In genomic region chr17:12313786-12314185, GRCh38 we compare ENCODE assay signal across 39 cellular contexts.
"Had no signal": no experiment of that assay in that cellular context is flagged by ENCODE, and none has a peak within 500 bp of the region (broad histone marks: within the 10 kb centered on the region; RNA-seq: fewer than 3 reads in every experiment).

No MANE protein-coding gene starts in this region.

- FAIRE-seq: astrocyte, bronchial epithelial cell, colon had no signal

- H3K27me3 ChIP-seq: adrenal gland, ascending aorta, body of pancreas, brain microvascular endothelial cell, breast epithelium, cardiac muscle cell had no signal

- H3K4me1 Mint-ChIP-seq: activated naive CD4-positive, alpha-beta T cell treated with anti-CD3 and anti-CD28 coated beads, Interleukin-2, amount 10 ng/mL, durations not matched to agents 7 days and 5 days; activated naive CD4-positive, alpha-beta T cell treated with anti-CD3 and anti-CD28 coated beads, Interleukin-2, amount 50 U/mL, for 24 hours; activated naive CD8-positive, alpha-beta T cell treated with anti-CD3 and anti-CD28 coated beads for 36 hours; activated naive CD8-positive, alpha-beta T cell treated with anti-CD3 and anti-CD28 coated beads, Interleukin-2, amount 10 ng/mL, durations not matched to agents 7 days and 5 days; activated naive CD8-positive, alpha-beta T cell treated with anti-CD3 and anti-CD28 coated beads, Interleukin-2, amount 50 U/mL, for 24 hours; activated T-helper 17 cell treated with anti-CD3 and anti-CD28 coated beads, Interleukin-2, amount 50 U/mL, for 72 hours; brain; central memory CD8-positive, alpha-beta T cell had no signal

- H3K27ac ChIP-seq: adrenal gland, ascending aorta, body of pancreas, brain microvascular endothelial cell, breast epithelium, cardiac muscle cell had no signal

- ATAC-seq: activated naive CD4-positive, alpha-beta T cell treated with anti-CD3 and anti-CD28 coated beads, Interleukin-2, amount 50 U/mL, for 72 hours; activated naive CD8-positive, alpha-beta T cell treated with anti-CD3 and anti-CD28 coated beads, Interleukin-2, amount 50 U/mL, for 24 hours; activated T-cell treated with anti-CD3 and anti-CD28 coated beads, Interleukin-2, amount 50 U/mL, for 4 hours; activated T-cell treated with anti-CD3 and anti-CD28 coated beads, Interleukin-2, amount 50 U/mL, for 72 hours; activated T-helper 17 cell treated with anti-CD3 and anti-CD28 coated beads, Interleukin-2, amount 50 U/mL, for 72 hours; body of pancreas had no signal

- H3K4me3 ChIP-seq: adrenal gland, ascending aorta, body of pancreas, breast epithelium, cardiac muscle cell had no signal

- H3K36me3 Mint-ChIP-seq: activated naive CD4-positive, alpha-beta T cell treated with anti-CD3 and anti-CD28 coated beads, Interleukin-2, amount 10 ng/mL, durations not matched to agents 7 days and 5 days; activated naive CD8-positive, alpha-beta T cell; activated naive CD8-positive, alpha-beta T cell treated with anti-CD3 and anti-CD28 coated beads for 36 hours; activated naive CD8-positive, alpha-beta T cell treated with anti-CD3 and anti-CD28 coated beads, Interleukin-2, amount 10 ng/mL, durations not matched to agents 7 days and 5 days; brain had no signal

- H3K9me3 ChIP-seq: adrenal gland had no signal

- H3K4me1 ChIP-seq: adrenal gland, body of pancreas, breast epithelium had no signal

- H3K4me3 Mint-ChIP-seq: activated naive CD4-positive, alpha-beta T cell treated with anti-CD3 and anti-CD28 coated beads for 36 hours; activated naive CD4-positive, alpha-beta T cell treated with anti-CD3 and anti-CD28 coated beads, Interleukin-2, amount 10 ng/mL, durations not matched to agents 7 days and 5 days; activated naive CD4-positive, alpha-beta T cell treated with anti-CD3 and anti-CD28 coated beads, Interleukin-2, amount 50 U/mL, for 24 hours; activated naive CD8-positive, alpha-beta T cell; activated naive CD8-positive, alpha-beta T cell treated with anti-CD3 and anti-CD28 coated beads for 36 hours; activated naive CD8-positive, alpha-beta T cell treated with anti-CD3 and anti-CD28 coated beads, Interleukin-2, amount 10 ng/mL, durations not matched to agents 7 days and 5 days; activated naive CD8-positive, alpha-beta T cell treated with anti-CD3 and anti-CD28 coated beads, Interleukin-2, amount 50 U/mL, for 24 hours; activated T-cell treated with anti-CD3 and anti-CD28 coated beads, Interleukin-2, amount 50 U/mL, for 4 hours; activated T-cell treated with anti-CD3 and anti-CD28 coated beads, Interleukin-2, amount 50 U/mL, for 72 hours; activated T-helper 1 cell treated with anti-CD3 and anti-CD28 coated beads, Interleukin-12 subunit alpha, Interleukin-12 subunit beta, Interleukin-2, Interleukin-4 antibody, amounts not matched to agents 30 ng/mL and 10 ng/mL and 1 ng/mL, durations not matched to agents 14 hours and 24 hours and 36 hours; activated T-helper 17 cell treated with anti-CD3 and anti-CD28 coated beads, Interleukin-2, amount 50 U/mL, for 72 hours; brain; central memory CD8-positive, alpha-beta T cell had no signal

- H3K36me3 ChIP-seq: adrenal gland, ascending aorta, brain microvascular endothelial cell, breast epithelium, cardiac muscle cell had no signal

- H3K27ac Mint-ChIP-seq: activated naive CD4-positive, alpha-beta T cell treated with anti-CD3 and anti-CD28 coated beads for 36 hours; activated naive CD4-positive, alpha-beta T cell treated with anti-CD3 and anti-CD28 coated beads, Interleukin-2, amount 10 ng/mL, durations not matched to agents 7 days and 5 days; activated naive CD4-positive, alpha-beta T cell treated with anti-CD3 and anti-CD28 coated beads, Interleukin-2, amount 50 U/mL, for 24 hours; activated naive CD4-positive, alpha-beta T cell treated with anti-CD3 and anti-CD28 coated beads, Interleukin-2, amount 50 U/mL, for 72 hours; activated naive CD8-positive, alpha-beta T cell; activated naive CD8-positive, alpha-beta T cell treated with anti-CD3 and anti-CD28 coated beads for 36 hours; activated naive CD8-positive, alpha-beta T cell treated with anti-CD3 and anti-CD28 coated beads, Interleukin-2, amount 10 ng/mL, durations not matched to agents 7 days and 5 days; activated naive CD8-positive, alpha-beta T cell treated with anti-CD3 and anti-CD28 coated beads, Interleukin-2, amount 50 U/mL, for 24 hours; activated T-cell treated with anti-CD3 and anti-CD28 coated beads, Interleukin-2, amount 50 U/mL, for 72 hours; activated T-helper 1 cell treated with anti-CD3 and anti-CD28 coated beads, Interleukin-12 subunit alpha, Interleukin-12 subunit beta, Interleukin-2, Interleukin-4 antibody, amounts not matched to agents 30 ng/mL and 10 ng/mL and 1 ng/mL, durations not matched to agents 14 hours and 24 hours and 36 hours; activated T-helper 17 cell treated with anti-CD3 and anti-CD28 coated beads, Interleukin-2, amount 50 U/mL, for 72 hours; activated T-helper 2 cell treated with anti-CD3 and anti-CD28 coated beads, Interferon-gamma antibody, Interleukin-2, Interleukin-4, amounts not matched to agents 10 μg/mL and 5 μg/mL and 100 μg/mL, durations not matched to agents 14 hours and 24 hours and 36 hours; brain had no signal

- H3K27me3 Mint-ChIP-seq: activated naive CD4-positive, alpha-beta T cell treated with anti-CD3 and anti-CD28 coated beads, Interleukin-2, amount 10 ng/mL, durations not matched to agents 7 days and 5 days; activated naive CD8-positive, alpha-beta T cell; activated naive CD8-positive, alpha-beta T cell treated with anti-CD3 and anti-CD28 coated beads for 36 hours; activated naive CD8-positive, alpha-beta T cell treated with anti-CD3 and anti-CD28 coated beads, Interleukin-2, amount 10 ng/mL, durations not matched to agents 7 days and 5 days; activated naive CD8-positive, alpha-beta T cell treated with anti-CD3 and anti-CD28 coated beads, Interleukin-2, amount 50 U/mL, for 24 hours; central memory CD8-positive, alpha-beta T cell had no signal

- DNase-seq: activated effector memory CD4-positive, alpha-beta T cell treated with anti-CD3 and anti-CD28 coated beads, Interleukin-2, amount 50 U/mL, for 16 hours; activated effector memory CD4-positive, alpha-beta T cell treated with Interleukin-2 at 50 U/mL for 16 hours; activated gamma-delta T cell; activated gamma-delta T cell treated with Interleukin-2 at 50 U/mL for 16 hours; activated naive CD4-positive, alpha-beta T cell; activated naive CD4-positive, alpha-beta T cell treated with anti-CD3 and anti-CD28 coated beads for 36 hours; activated naive CD4-positive, alpha-beta T cell treated with anti-CD3 and anti-CD28 coated beads, Interleukin-2, amount 10 ng/mL, durations not matched to agents 7 days and 5 days; activated naive CD4-positive, alpha-beta T cell treated with anti-CD3 and anti-CD28 coated beads, Interleukin-2, amount 50 U/mL, for 16 hours; activated naive CD4-positive, alpha-beta T cell treated with Interleukin-2 at 50 U/mL for 16 hours; activated naive CD8-positive, alpha-beta T cell treated with anti-CD3 and anti-CD28 coated beads for 36 hours; activated naive CD8-positive, alpha-beta T cell treated with anti-CD3 and anti-CD28 coated beads, Interleukin-2, amount 10 ng/mL, durations not matched to agents 7 days and 5 days; activated naive CD8-positive, alpha-beta T cell treated with anti-CD3 and anti-CD28 coated beads, Interleukin-2, amount 50 U/mL, for 24 hours; activated T-cell treated with anti-CD3 and anti-CD28 coated beads, Interleukin-2, amount 50 U/mL, for 4 hours; activated T-cell treated with anti-CD3 and anti-CD28 coated beads, Interleukin-2, amount 50 U/mL, for 48 hours; activated T-cell treated with anti-CD3 and anti-CD28 coated beads, Interleukin-2, amount 50 U/mL, for 72 hours; adrenal gland; amniotic stem cell; amygdala; anterior cingulate cortex; aorta; body of pancreas; brain microvascular endothelial cell; caudate nucleus; central memory CD4-positive, alpha-beta T cell; cerebellar nuclear complex had no signal
